20 cellular contexts compared by ENCODE assay signal in the genomic region with DNA sequence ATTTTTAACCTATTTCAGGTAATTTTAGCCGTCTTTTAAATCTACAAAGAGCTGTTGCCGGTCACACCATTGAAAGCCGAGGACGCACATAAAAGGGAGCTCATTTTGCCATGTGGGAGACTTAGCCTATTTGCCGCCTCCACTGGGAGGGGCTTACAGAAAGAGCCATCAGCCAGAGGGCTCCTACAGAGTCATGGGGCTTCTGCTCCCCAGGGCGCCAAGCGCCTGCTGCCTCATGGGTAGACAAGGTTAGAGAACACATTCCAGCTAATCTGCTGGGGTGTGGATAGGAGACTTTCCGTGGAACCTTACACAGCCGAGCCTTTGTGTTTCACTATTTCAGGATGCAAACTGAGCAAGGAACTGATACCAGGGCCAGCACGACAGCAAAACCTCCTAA.
"Had no signal": no experiment of that assay in that cellular context is flagged by ENCODE, and none has a peak within 500 bp of the region (broad histone marks: within the 10 kb centered on the region; RNA-seq: fewer than 3 reads in every experiment).

No MANE protein-coding gene starts in this region.

- H3K4me3 ChIP-seq: body of pancreas, colonic mucosa, ovary, spleen, thyroid gland had no signal

- H3K36me3 ChIP-seq: ovary had no signal

- H3K27ac Mint-ChIP-seq: activated CD8-positive, alpha-beta T cell treated with anti-CD3 and anti-CD28 coated beads for 36 hours; activated naive CD8-positive, alpha-beta T cell treated with anti-CD3 and anti-CD28 coated beads, Interleukin-2, amount 10 ng/mL, durations not matched to agents 7 days and 5 days; activated T-cell treated with anti-CD3 and anti-CD28 coated beads, Interleukin-2, amount 50 U/mL, for 24 hours; activated T-helper 2 cell treated with anti-CD3 and anti-CD28 coated beads, Interferon-gamma antibody, Interleukin-2, Interleukin-4, amounts not matched to agents 10 μg/mL and 5 μg/mL and 100 μg/mL, durations not matched to agents 14 hours and 24 hours and 36 hours; endodermal cell; stimulated activated naive B cell treated with anti-CD40 and anti-IgM and Interleukin-4, amounts not matched to agents 10 μg/mL and 1 μg/mL and 100 μg/mL, for 72 hours; T-cell had no signal

- H3K27me3 ChIP-seq: body of pancreas, colonic mucosa, ovary, spleen, thyroid gland had no signal

- ATAC-seq: activated CD8-positive, alpha-beta T cell treated with anti-CD3 and anti-CD28 coated beads for 36 hours; body of pancreas; naive thymus-derived CD4-positive, alpha-beta T cell; stimulated activated naive B cell treated with anti-CD40 and anti-IgM and Interleukin-4, amounts not matched to agents 10 μg/mL and 1 μg/mL and 100 μg/mL, for 72 hours; T-cell had no signal

- DNase-seq: activated CD4-positive, alpha-beta T cell treated with anti-CD3 and anti-CD28 coated beads for 48 hours; activated CD4-positive, CD25-positive, alpha-beta regulatory T cell; activated CD8-positive, alpha-beta T cell treated with anti-CD3 and anti-CD28 coated beads for 36 hours; activated naive CD4-positive, alpha-beta T cell treated with Interleukin-2 at 50 U/mL for 16 hours; activated naive CD8-positive, alpha-beta T cell treated with anti-CD3 and anti-CD28 coated beads, Interleukin-2, amount 10 ng/mL, durations not matched to agents 7 days and 5 days; activated T-cell treated with anti-CD3 and anti-CD28 coated beads, Interleukin-2, amount 50 U/mL, for 24 hours; amygdala; body of pancreas; central memory CD4-positive, alpha-beta T cell; colonic mucosa; endodermal cell; foreskin fibroblast; mesenchymal stem cell; naive thymus-derived CD4-positive, alpha-beta T cell; ovary; spleen; stimulated activated naive B cell treated with anti-CD40 and anti-IgM and Interleukin-4, amounts not matched to agents 10 μg/mL and 1 μg/mL and 100 μg/mL, for 72 hours; T-cell; thyroid gland had no signal

- H3K27me3 Mint-ChIP-seq: activated CD8-positive, alpha-beta T cell treated with anti-CD3 and anti-CD28 coated beads for 36 hours; activated naive CD8-positive, alpha-beta T cell treated with anti-CD3 and anti-CD28 coated beads, Interleukin-2, amount 10 ng/mL, durations not matched to agents 7 days and 5 days; activated T-cell treated with anti-CD3 and anti-CD28 coated beads, Interleukin-2, amount 50 U/mL, for 24 hours; naive thymus-derived CD4-positive, alpha-beta T cell; stimulated activated naive B cell treated with anti-CD40 and anti-IgM and Interleukin-4, amounts not matched to agents 10 μg/mL and 1 μg/mL and 100 μg/mL, for 72 hours; T-cell had no signal

- H3K4me3 Mint-ChIP-seq: activated CD8-positive, alpha-beta T cell treated with anti-CD3 and anti-CD28 coated beads for 36 hours; activated naive CD8-positive, alpha-beta T cell treated with anti-CD3 and anti-CD28 coated beads, Interleukin-2, amount 10 ng/mL, durations not matched to agents 7 days and 5 days; activated T-cell treated with anti-CD3 and anti-CD28 coated beads, Interleukin-2, amount 50 U/mL, for 24 hours; endodermal cell; naive thymus-derived CD4-positive, alpha-beta T cell; stimulated activated naive B cell treated with anti-CD40 and anti-IgM and Interleukin-4, amounts not matched to agents 10 μg/mL and 1 μg/mL and 100 μg/mL, for 72 hours; T-cell had no signal

- H3K9me3 Mint-ChIP-seq: activated CD8-positive, alpha-beta T cell treated with anti-CD3 and anti-CD28 coated beads for 36 hours; activated naive CD8-positive, alpha-beta T cell treated with anti-CD3 and anti-CD28 coated beads, Interleukin-2, amount 10 ng/mL, durations not matched to agents 7 days and 5 days; activated T-cell treated with anti-CD3 and anti-CD28 coated beads, Interleukin-2, amount 50 U/mL, for 24 hours; activated T-helper 2 cell treated with anti-CD3 and anti-CD28 coated beads, Interferon-gamma antibody, Interleukin-2, Interleukin-4, amounts not matched to agents 10 μg/mL and 5 μg/mL and 100 μg/mL, durations not matched to agents 14 hours and 24 hours and 36 hours; naive thymus-derived CD4-positive, alpha-beta T cell; stimulated activated naive B cell treated with anti-CD40 and anti-IgM and Interleukin-4, amounts not matched to agents 10 μg/mL and 1 μg/mL and 100 μg/mL, for 72 hours; T-cell had no signal
